Comparison of ENCODE assay signal across 1 cellular context in the genomic region with DNA sequence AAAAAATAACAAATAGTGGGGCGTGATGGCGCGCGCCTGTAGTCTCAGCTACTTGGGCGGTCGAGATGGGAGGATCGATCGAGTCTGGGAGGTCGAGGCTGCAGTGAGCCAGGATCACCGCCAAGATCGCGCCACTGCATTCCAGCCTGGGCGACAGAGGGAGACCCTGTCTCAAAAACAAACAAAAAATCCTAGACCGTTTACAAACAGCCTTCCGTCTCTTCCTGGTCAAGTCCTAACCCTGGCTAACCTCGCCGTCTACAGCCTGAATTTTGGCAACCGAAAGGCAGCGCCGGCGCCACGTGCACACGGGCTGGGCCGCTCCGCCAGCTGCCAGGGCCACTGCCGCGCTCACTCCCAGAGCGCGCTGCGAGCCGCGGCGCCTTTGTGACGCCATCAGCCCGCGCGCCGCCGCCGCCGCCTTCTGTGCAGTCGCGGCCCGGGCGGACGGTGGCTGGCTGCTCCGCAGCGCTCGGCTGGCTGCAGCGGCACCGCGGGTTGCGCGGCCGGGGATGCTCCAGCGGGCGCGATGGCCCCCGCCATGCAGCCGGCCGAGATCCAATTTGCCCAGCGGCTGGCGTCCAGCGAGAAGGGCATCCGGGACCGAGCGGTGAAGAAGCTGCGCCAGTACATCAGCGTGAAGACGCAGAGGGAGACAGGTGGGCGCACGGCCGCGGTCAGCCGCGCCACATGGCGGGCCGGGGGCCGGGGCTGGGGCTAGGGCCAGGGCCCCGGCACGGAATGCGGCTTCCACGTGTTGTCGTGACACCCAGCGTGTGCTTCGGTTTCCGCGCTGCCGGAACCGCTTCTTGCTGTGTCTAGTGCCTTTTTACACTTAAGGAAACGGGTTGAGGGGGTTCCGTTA.
TF ChIP-seq lines count a peak whose summit lies in the region.

A gene (minus strand): TSS at position 353 of the 865 bp plus-strand sequence. CDS start 1,392 bp downstream, outside the sequence.
A gene with protein sequence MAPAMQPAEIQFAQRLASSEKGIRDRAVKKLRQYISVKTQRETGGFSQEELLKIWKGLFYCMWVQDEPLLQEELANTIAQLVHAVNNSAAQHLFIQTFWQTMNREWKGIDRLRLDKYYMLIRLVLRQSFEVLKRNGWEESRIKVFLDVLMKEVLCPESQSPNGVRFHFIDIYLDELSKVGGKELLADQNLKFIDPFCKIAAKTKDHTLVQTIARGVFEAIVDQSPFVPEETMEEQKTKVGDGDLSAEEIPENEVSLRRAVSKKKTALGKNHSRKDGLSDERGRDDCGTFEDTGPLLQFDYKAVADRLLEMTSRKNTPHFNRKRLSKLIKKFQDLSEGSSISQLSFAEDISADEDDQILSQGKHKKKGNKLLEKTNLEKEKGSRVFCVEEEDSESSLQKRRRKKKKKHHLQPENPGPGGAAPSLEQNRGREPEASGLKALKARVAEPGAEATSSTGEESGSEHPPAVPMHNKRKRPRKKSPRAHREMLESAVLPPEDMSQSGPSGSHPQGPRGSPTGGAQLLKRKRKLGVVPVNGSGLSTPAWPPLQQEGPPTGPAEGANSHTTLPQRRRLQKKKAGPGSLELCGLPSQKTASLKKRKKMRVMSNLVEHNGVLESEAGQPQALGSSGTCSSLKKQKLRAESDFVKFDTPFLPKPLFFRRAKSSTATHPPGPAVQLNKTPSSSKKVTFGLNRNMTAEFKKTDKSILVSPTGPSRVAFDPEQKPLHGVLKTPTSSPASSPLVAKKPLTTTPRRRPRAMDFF (plus strand): TSS at position 425 of the 865 bp plus-strand sequence. CDS start 105 bp downstream, at position 530.

TF ChIP-seq in HEK293, 187 proteins besides CTCF, POLR2A, EP300 and RAD21 (continued from another document and continues in another):
- TF ChIP-seq, protein P1, sequence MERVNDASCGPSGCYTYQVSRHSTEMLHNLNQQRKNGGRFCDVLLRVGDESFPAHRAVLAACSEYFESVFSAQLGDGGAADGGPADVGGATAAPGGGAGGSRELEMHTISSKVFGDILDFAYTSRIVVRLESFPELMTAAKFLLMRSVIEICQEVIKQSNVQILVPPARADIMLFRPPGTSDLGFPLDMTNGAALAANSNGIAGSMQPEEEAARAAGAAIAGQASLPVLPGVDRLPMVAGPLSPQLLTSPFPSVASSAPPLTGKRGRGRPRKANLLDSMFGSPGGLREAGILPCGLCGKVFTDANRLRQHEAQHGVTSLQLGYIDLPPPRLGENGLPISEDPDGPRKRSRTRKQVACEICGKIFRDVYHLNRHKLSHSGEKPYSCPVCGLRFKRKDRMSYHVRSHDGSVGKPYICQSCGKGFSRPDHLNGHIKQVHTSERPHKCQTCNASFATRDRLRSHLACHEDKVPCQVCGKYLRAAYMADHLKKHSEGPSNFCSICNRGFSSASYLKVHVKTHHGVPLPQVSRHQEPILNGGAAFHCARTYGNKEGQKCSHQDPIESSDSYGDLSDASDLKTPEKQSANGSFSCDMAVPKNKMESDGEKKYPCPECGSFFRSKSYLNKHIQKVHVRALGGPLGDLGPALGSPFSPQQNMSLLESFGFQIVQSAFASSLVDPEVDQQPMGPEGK (tag by site-specific recombination; IDR thresholded peaks at IDR 0.05): peak; percentile 63
- TF ChIP-seq BCL11A (tag by site-specific recombination; IDR thresholded peaks at IDR 0.05; ENCODE audit: low read depth): no peak
- TF ChIP-seq SP2 (tag by site-specific recombination; IDR thresholded peaks at IDR 0.05): no peak; the same call in 1 of the 2 replicates
- no peak for TF ChIP-seq ZNF169 (tag by site-specific recombination; IDR thresholded peaks at IDR 0.05)
- peak; percentile 35; the same call in 1 of the 2 replicates for TF ChIP-seq KLF1 (tag by site-specific recombination; IDR thresholded peaks at IDR 0.05)
- peak; percentile 78; the same call in 1 of the 2 replicates for TF ChIP-seq ZFP69B (tag by site-specific recombination; IDR thresholded peaks at IDR 0.05)
- no peak for TF ChIP-seq HOXD13 (CRISPR knock-in tag; IDR thresholded peaks at IDR 0.05; ENCODE audit: borderline replicate concordance)
- TF ChIP-seq ZNF629 (tag by site-specific recombination; IDR thresholded peaks at IDR 0.05): peak; percentile 51
- TF ChIP-seq, protein P2, sequence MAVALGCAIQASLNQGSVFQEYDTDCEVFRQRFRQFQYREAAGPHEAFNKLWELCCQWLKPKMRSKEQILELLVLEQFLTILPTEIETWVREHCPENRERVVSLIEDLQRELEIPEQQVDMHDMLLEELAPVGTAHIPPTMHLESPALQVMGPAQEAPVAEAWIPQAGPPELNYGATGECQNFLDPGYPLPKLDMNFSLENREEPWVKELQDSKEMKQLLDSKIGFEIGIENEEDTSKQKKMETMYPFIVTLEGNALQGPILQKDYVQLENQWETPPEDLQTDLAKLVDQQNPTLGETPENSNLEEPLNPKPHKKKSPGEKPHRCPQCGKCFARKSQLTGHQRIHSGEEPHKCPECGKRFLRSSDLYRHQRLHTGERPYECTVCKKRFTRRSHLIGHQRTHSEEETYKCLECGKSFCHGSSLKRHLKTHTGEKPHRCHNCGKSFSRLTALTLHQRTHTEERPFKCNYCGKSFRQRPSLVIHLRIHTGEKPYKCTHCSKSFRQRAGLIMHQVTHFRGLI (tag by site-specific recombination; IDR thresholded peaks at IDR 0.05): peak; percentile 66; the same call in 1 of the 2 replicates
- TF ChIP-seq ZNF660 (tag by site-specific recombination; IDR thresholded peaks at IDR 0.05): peak; percentile 96
- peak; percentile 81 for TF ChIP-seq ZNF76 (tag by site-specific recombination; IDR thresholded peaks at IDR 0.05; ENCODE audit: borderline replicate concordance, low read depth)
- TF ChIP-seq, protein P3, sequence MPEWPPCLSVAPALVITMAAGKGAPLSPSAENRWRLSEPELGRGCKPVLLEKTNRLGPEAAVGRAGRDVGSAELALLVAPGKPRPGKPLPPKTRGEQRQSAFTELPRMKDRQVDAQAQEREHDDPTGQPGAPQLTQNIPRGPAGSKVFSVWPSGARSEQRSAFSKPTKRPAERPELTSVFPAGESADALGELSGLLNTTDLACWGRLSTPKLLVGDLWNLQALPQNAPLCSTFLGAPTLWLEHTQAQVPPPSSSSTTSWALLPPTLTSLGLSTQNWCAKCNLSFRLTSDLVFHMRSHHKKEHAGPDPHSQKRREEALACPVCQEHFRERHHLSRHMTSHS (tag by site-specific recombination; IDR thresholded peaks at IDR 0.05): no peak
- TF ChIP-seq ZNF548 (tag by site-specific recombination; IDR thresholded peaks at IDR 0.05): no peak
- TF ChIP-seq ZNF354C (tag by site-specific recombination; IDR thresholded peaks at IDR 0.05; ENCODE audit: borderline replicate concordance, low read depth): no peak
- TF ChIP-seq ZNF610 (tag by site-specific recombination; IDR thresholded peaks at IDR 0.05; ENCODE audit: borderline replicate concordance): peak; percentile 96
- TF ChIP-seq, protein P4, sequence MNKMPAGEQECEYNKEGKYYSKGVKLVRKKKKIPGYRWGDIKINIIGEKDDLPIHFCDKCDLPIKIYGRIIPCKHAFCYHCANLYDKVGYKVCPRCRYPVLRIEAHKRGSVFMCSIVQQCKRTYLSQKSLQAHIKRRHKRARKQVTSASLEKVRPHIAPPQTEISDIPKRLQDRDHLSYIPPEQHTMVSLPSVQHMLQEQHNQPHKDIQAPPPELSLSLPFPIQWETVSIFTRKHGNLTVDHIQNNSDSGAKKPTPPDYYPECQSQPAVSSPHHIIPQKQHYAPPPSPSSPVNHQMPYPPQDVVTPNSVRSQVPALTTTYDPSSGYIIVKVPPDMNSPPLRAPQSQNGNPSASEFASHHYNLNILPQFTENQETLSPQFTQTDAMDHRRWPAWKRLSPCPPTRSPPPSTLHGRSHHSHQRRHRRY (tag by site-specific recombination; IDR thresholded peaks at IDR 0.05): no peak
- TF ChIP-seq, protein P5, sequence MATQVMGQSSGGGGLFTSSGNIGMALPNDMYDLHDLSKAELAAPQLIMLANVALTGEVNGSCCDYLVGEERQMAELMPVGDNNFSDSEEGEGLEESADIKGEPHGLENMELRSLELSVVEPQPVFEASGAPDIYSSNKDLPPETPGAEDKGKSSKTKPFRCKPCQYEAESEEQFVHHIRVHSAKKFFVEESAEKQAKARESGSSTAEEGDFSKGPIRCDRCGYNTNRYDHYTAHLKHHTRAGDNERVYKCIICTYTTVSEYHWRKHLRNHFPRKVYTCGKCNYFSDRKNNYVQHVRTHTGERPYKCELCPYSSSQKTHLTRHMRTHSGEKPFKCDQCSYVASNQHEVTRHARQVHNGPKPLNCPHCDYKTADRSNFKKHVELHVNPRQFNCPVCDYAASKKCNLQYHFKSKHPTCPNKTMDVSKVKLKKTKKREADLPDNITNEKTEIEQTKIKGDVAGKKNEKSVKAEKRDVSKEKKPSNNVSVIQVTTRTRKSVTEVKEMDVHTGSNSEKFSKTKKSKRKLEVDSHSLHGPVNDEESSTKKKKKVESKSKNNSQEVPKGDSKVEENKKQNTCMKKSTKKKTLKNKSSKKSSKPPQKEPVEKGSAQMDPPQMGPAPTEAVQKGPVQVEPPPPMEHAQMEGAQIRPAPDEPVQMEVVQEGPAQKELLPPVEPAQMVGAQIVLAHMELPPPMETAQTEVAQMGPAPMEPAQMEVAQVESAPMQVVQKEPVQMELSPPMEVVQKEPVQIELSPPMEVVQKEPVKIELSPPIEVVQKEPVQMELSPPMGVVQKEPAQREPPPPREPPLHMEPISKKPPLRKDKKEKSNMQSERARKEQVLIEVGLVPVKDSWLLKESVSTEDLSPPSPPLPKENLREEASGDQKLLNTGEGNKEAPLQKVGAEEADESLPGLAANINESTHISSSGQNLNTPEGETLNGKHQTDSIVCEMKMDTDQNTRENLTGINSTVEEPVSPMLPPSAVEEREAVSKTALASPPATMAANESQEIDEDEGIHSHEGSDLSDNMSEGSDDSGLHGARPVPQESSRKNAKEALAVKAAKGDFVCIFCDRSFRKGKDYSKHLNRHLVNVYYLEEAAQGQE (tag by site-specific recombination; IDR thresholded peaks at IDR 0.05): no peak
- no peak for TF ChIP-seq ZNF174 (tag by site-specific recombination; IDR thresholded peaks at IDR 0.05)
- TF ChIP-seq ZNF2 (tag by site-specific recombination; IDR thresholded peaks at IDR 0.05): peak; percentile 64; the same call in 1 of the 2 replicates
- TF ChIP-seq, protein P6, sequence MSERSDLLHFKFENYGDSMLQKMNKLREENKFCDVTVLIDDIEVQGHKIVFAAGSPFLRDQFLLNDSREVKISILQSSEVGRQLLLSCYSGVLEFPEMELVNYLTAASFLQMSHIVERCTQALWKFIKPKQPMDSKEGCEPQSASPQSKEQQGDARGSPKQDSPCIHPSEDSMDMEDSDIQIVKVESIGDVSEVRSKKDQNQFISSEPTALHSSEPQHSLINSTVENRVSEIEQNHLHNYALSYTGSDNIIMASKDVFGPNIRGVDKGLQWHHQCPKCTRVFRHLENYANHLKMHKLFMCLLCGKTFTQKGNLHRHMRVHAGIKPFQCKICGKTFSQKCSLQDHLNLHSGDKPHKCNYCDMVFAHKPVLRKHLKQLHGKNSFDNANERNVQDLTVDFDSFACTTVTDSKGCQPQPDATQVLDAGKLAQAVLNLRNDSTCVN (tag by site-specific recombination; optimal IDR thresholded peaks at IDR 0.05): peak; percentile 90
- peak; percentile 59 for TF ChIP-seq ZNF391 (tag by site-specific recombination; IDR thresholded peaks at IDR 0.05; ENCODE audit: borderline replicate concordance, low read depth)
- TF ChIP-seq, protein P7, sequence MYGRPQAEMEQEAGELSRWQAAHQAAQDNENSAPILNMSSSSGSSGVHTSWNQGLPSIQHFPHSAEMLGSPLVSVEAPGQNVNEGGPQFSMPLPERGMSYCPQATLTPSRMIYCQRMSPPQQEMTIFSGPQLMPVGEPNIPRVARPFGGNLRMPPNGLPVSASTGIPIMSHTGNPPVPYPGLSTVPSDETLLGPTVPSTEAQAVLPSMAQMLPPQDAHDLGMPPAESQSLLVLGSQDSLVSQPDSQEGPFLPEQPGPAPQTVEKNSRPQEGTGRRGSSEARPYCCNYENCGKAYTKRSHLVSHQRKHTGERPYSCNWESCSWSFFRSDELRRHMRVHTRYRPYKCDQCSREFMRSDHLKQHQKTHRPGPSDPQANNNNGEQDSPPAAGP (tag by site-specific recombination; IDR thresholded peaks at IDR 0.05): 0 out of 2 replicates have a peak, but pooled peaks have one; percentile 68
- TF ChIP-seq, protein P8, sequence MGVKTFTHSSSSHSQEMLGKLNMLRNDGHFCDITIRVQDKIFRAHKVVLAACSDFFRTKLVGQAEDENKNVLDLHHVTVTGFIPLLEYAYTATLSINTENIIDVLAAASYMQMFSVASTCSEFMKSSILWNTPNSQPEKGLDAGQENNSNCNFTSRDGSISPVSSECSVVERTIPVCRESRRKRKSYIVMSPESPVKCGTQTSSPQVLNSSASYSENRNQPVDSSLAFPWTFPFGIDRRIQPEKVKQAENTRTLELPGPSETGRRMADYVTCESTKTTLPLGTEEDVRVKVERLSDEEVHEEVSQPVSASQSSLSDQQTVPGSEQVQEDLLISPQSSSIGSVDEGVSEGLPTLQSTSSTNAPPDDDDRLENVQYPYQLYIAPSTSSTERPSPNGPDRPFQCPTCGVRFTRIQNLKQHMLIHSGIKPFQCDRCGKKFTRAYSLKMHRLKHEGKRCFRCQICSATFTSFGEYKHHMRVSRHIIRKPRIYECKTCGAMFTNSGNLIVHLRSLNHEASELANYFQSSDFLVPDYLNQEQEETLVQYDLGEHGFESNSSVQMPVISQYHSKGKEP (tag by site-specific recombination; IDR thresholded peaks at IDR 0.05): peak; percentile 76
- peak; percentile 25; the same call in 1 of the 2 replicates for TF ChIP-seq ZNF10 (tag by site-specific recombination; IDR thresholded peaks at IDR 0.05)
- TF ChIP-seq ZNF324 (tag by site-specific recombination; IDR thresholded peaks at IDR 0.05): peak; percentile 91
- TF ChIP-seq, protein P9, sequence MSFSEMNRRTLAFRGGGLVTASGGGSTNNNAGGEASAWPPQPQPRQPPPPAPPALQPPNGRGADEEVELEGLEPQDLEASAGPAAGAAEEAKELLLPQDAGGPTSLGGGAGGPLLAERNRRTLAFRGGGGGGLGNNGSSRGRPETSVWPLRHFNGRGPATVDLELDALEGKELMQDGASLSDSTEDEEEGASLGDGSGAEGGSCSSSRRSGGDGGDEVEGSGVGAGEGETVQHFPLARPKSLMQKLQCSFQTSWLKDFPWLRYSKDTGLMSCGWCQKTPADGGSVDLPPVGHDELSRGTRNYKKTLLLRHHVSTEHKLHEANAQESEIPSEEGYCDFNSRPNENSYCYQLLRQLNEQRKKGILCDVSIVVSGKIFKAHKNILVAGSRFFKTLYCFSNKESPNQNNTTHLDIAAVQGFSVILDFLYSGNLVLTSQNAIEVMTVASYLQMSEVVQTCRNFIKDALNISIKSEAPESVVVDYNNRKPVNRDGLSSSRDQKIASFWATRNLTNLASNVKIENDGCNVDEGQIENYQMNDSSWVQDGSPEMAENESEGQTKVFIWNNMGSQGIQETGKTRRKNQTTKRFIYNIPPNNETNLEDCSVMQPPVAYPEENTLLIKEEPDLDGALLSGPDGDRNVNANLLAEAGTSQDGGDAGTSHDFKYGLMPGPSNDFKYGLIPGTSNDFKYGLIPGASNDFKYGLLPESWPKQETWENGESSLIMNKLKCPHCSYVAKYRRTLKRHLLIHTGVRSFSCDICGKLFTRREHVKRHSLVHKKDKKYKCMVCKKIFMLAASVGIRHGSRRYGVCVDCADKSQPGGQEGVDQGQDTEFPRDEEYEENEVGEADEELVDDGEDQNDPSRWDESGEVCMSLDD (tag by site-specific recombination; IDR thresholded peaks at IDR 0.05): no peak
- TF ChIP-seq ZNF266 (tag by site-specific recombination; IDR thresholded peaks at IDR 0.05; ENCODE audit: low read depth): no peak
- TF ChIP-seq ZNF140 (tag by site-specific recombination; IDR thresholded peaks at IDR 0.05): no peak
- peak; percentile 69; the same call in 1 of the 2 replicates for TF ChIP-seq IKZF3 (tag by site-specific recombination; IDR thresholded peaks at IDR 0.05)
